ENCODE assay signal across 8 cellular contexts in the genomic region with DNA sequence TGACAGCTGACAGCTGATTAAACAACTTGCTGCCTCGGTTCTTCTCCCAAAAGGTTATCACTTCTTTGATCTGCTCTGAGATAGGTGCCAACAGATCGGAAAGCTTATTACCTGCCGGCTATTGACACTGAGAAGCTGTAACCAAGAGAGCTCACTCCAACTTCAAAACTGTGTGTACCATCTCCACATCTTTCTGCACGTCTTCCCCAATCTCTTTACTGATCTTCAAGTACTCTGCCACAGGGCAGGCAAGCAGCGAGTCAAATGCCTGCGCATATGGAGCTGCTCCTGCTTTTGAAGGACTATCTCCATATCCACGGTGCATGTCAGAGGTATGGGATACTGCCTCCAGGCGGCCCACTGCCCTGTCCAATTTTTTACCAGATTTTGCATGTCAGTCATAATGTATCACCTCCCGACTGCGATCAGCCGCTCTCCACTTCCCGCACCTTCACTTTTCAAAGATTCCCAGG. TPM values are rescaled to one million over a fixed set of nuclear protein-coding genes. Genes with fewer than 3 reads are reported as not detected.
A peak's percentile ranks its signal among the peaks of the same experiment; 100 is the strongest.
DNase-seq lines count a peak whose midpoint lies in the region; ATAC-seq and TF ChIP-seq lines count a peak whose summit lies in the region.

No MANE protein-coding gene starts in this region.

- intact Hi-C loops in adrenal gland (cut with DNase I) = no loop called here

- H3K36me3 ChIP-seq in HUES48 (ENCODE audit: control insufficient read depth, insufficient read depth, low read length) (peaks cover 5% of the 10 kb centered on the region), neuron (ENCODE audit: insufficient read depth, low read length) (peaks cover 6% of the 10 kb centered on the region), adrenal gland (replicated peaks in 1 of 2) (no peaks in the 10 kb centered on the region)

- H3K9me3 ChIP-seq in HUES48 (ENCODE audit: control insufficient read depth, insufficient read depth, low read length) (peaks cover 14% of the 10 kb centered on the region), neuron (ENCODE audit: low read length) (peaks cover 8% of the 10 kb centered on the region), adrenal gland (replicated peaks in 1 of 3) (no peaks in the 10 kb centered on the region)

- WGBS in adrenal gland, 4 donors = 53 to 58% (median 55%) methylated on average over 12 of the region's 12 CpGs

- no peak overlapping the region for H3K9ac ChIP-seq in HUES48 (ENCODE audit: low read depth, low read length)

- H3K27me3 ChIP-seq in HUES48 (ENCODE audit: control insufficient read depth, insufficient read depth, low read length) = no peaks in the 10 kb centered on the region
- H3K27me3 ChIP-seq in neuron (ENCODE audit: insufficient read depth, low read length) = no peaks in the 10 kb centered on the region
- H3K27me3 ChIP-seq in adrenal gland = no peaks in the 10 kb centered on the region

- TF ChIP-seq POLR2A in adrenal gland (IDR thresholded peaks at IDR 0.05) = no peak

- peaks cover 4% of the 10 kb centered on the region; the same call in 1 of the 2 replicates for H3K4me1 ChIP-seq in HUES48 (ENCODE audit: control insufficient read depth, insufficient read depth, low read length)
- H3K4me1 ChIP-seq in neuron (ENCODE audit: insufficient read depth, low read length) = peaks cover 9% of the 10 kb centered on the region
- peaks cover 0 to 7% of the 10 kb centered on the region in 2 donors for H3K4me1 ChIP-seq in adrenal gland (replicated peaks in 1 of 2)

- no peak overlapping the region for H3K27ac ChIP-seq in HUES48 (ENCODE audit: low read depth, low read length)
- H3K27ac ChIP-seq in coronary artery = peak overlapping the region; percentile 19 to 85
- H3K27ac ChIP-seq in adrenal gland = peak overlapping the region in 2 of 5 donors; percentile 71 to 74

- TF ChIP-seq CTCF in coronary artery (IDR thresholded peaks at IDR 0.05) = no peak
- no peak for TF ChIP-seq CTCF in adrenal gland (IDR thresholded peaks at IDR 0.05)

- H3K4me3 ChIP-seq in HUES48 (ENCODE audit: low read depth, low read length) = peak overlapping the region; percentile 80
- H3K4me3 ChIP-seq in coronary artery = peak overlapping the region; percentile 100
- H3K4me3 ChIP-seq in neuron (ENCODE audit: low read length) = peak overlapping the region; percentile 67
- peak overlapping the region in 2 of 4 donors; percentile 74 to 96 for H3K4me3 ChIP-seq in adrenal gland

- DNase-seq in coronary artery (ENCODE audit: low spot score) (no peak), AG08396 (ENCODE audit: low spot score) (no peak), NCI-H2227 (lab: John Stamatoyannopoulos, UW; ENCODE audit: unreplicated experiment) (no peak), adrenal gland (no peak)
- DNase-seq in activated CD4-positive, alpha-beta T cell treated with anti-CD3 and anti-CD28 coated beads, Interleukin-2, amount 50 U/mL, for 48 hours = no peak

- peak; percentile 7 for ATAC-seq in GM19328 (IDR thresholded peaks at IDR 0.05; ENCODE audit: unreplicated experiment)

- peak overlapping the region; percentile 92 for H2AFZ ChIP-seq in neuron (ENCODE audit: low read depth, low read length)

RNA-seq across cellular contexts. Expression of a gene that starts 0.4 kb away (rescaled TPM):
- total RNA-seq in adrenal gland = 1 to 10 TPM; 1.1 to 4.0 (median 3.0) TPM
- polyA plus RNA-seq in adrenal gland = 1 to 10 TPM; 2.2 to 3.8 (median 2.6) TPM

RNA-seq across cellular contexts. Expression of a gene that starts 31.5 kb away (rescaled TPM):
- total RNA-seq in adrenal gland = 1 to 10 TPM; 1.3 to 3.6 (median 2.4) TPM
- polyA plus RNA-seq in adrenal gland = 1 to 10 TPM; 1.9 to 6.8 (median 3.3) TPM

RNA-seq across cellular contexts. Expression of a gene that starts 42.8 kb away (rescaled TPM):
- total RNA-seq in adrenal gland = 10 to 100 TPM; 18.0 to 47.4 (median 39.1) TPM
- 10 to 100 TPM; 38.3 to 77.8 (median 67.5) TPM for polyA plus RNA-seq in adrenal gland
